Comparison of ENCODE assay signal across 28 cellular contexts in genomic region chr12:1747609-1748008, GRCh38. TPM values are rescaled to one million over a fixed set of nuclear protein-coding genes. Genes with fewer than 3 reads are reported as not detected.
DNase-seq lines count a peak whose midpoint lies in the region; ATAC-seq, FAIRE-seq and TF ChIP-seq lines count a peak whose summit lies in the region.
"Had no signal": no experiment of that assay in that cellular context is flagged by ENCODE, and none has a peak within 500 bp of the region (broad histone marks: within the 10 kb centered on the region; RNA-seq: fewer than 3 reads in every experiment).

No MANE protein-coding gene starts in this region.

- H2AFZ ChIP-seq in HepG2 (ENCODE audit: low read length) (no peak overlapping the region), HCT116 (ENCODE audit: low read depth, low read length, poor library complexity, severe bottlenecking) (no peak overlapping the region)

- no peak for TF ChIP-seq EP300 in HepG2 (IDR thresholded peaks at IDR 0.05; ENCODE audit: low read depth in 2 of 2, low read length in 2 of 2)
- TF ChIP-seq EP300 in HepG2 (CRISPR knock-in tag; IDR thresholded peaks at IDR 0.05; ENCODE audit: borderline replicate concordance), result no peak

- in situ Hi-C loops in HepG2 (cut with HindIII; ENCODE audit: extremely low pct_ligation_motif_present, low pct_unique_long_range_greater_than_20kb), result no loop called here

- H4K20me1 ChIP-seq in HepG2 (ENCODE audit: insufficient read depth, low read length), result peaks cover 3% of the 10 kb centered on the region; the same call in 1 of the 2 replicates
- H4K20me1 ChIP-seq in HCT116 (ENCODE audit: insufficient read depth), result no peaks in the 10 kb centered on the region

- H3K4me1 ChIP-seq in HepG2 (ENCODE audit: insufficient read depth, low read length) (peaks cover 79% of the 10 kb centered on the region), right lobe of liver (peaks cover 0 to 11% (median 2%) of the 10 kb centered on the region in 4 donors), HCT116 (ENCODE audit: control insufficient read depth in 1 of 2, insufficient read depth in 2 of 2, low read length in 2 of 2) (no peaks in the 10 kb centered on the region), body of pancreas (no peaks in the 10 kb centered on the region)

- RAD21 ChIA-PET in HCT116 (lab: Charles Lee; ENCODE audit: low non-redundant PET in 1 of 2, low total read pairs in 2 of 2, uncharacterized antibody in 2 of 2, unreplicated experiment in 2 of 2), result no interaction called here

- no TSS peak for BruUV-seq in HepG2 (replicated peaks; lab: Mats Ljungman, UMichigan)
- BruUV-seq in HCT116 (replicated peaks; lab: Mats Ljungman, UMichigan), result no TSS peak

- CTCF ChIA-PET in HepG2 (lab: Yijun Ruan, JAX; ENCODE audit: low intra/inter-chr PET ratio, low total read pairs), result no interaction called here
- CTCF ChIA-PET in HCT116 (lab: Charles Lee), result no interaction called here

- ATAC-seq in HepG2 (no peak), right lobe of liver (no peak), HCT116 (no peak), body of pancreas (no peak), GM19455 (IDR thresholded peaks at IDR 0.05; ENCODE audit: unreplicated experiment) (no peak)
- ATAC-seq: T-helper 17 cell had no signal

- H3K36me3 ChIP-seq in HepG2 (replicated peaks in 1 of 2; ENCODE audit: control insufficient read depth in 1 of 2, insufficient read depth in 2 of 2, low read length in 2 of 2) (peaks cover 1 to 4% of the 10 kb centered on the region in 2 experiments; a peak in 2 of 5 replicates), right lobe of liver (no peaks in the 10 kb centered on the region), HCT116 (ENCODE audit: control insufficient read depth in 1 of 2, insufficient read depth in 2 of 2, low read length in 2 of 2) (peaks cover 0 to 26% of the 10 kb centered on the region in 2 experiments; a peak in 2 of 4 replicates), body of pancreas (replicated peaks in 1 of 2; ENCODE audit: insufficient read depth in 1 of 2, low read depth in 2 of 2) (no peaks in the 10 kb centered on the region)

- H3K27ac ChIP-seq in HepG2 (ENCODE audit: extremely low read length, insufficient read depth, low read length) (no peak overlapping the region), right lobe of liver (no peak overlapping the region), HCT116 (ENCODE audit: low read depth, low read length) (no peak overlapping the region), body of pancreas (no peak overlapping the region)
- H3K27ac ChIP-seq: C4-2B, KMS-11, RWPE1 had no signal

- DNase-seq in HepG2 (ENCODE audit: low spot score) (no peak), right lobe of liver (no peak), HCT116 (ENCODE audit: low read depth, low spot score) (no peak), SW480 (ENCODE audit: low spot score) (peak; percentile 33), erythroblast (lab: John Stamatoyannopoulos, UW) (peak; percentile 16 to 44), OCI-M2 (lab: John Stamatoyannopoulos, UW; ENCODE audit: unreplicated experiment) (no peak), body of pancreas (no peak)
- DNase-seq: Calu3; CD8-positive, alpha-beta memory T cell; DND-41; GOT3; HFFc6; IMR-90; NCI-H1092 treated with DMSO at 0.1 percent for 48 hours; NCI-H1436; NCI-H187; NCI-H2081 treated with DMSO at 0.1 percent for 48 hours; NCI-H446; NCI-H524 treated with DMSO at 0.1 percent for 48 hours; NCI-H774; SHP77; SW 1271; T-helper 17 cell; T1000 had no signal

- no peak for TF ChIP-seq CTCF in HepG2 (CRISPR knock-in tag; IDR thresholded peaks at IDR 0.05)
- no peak for TF ChIP-seq CTCF in right lobe of liver (IDR thresholded peaks at IDR 0.05)
- no peak for TF ChIP-seq CTCF in HCT116 (IDR thresholded peaks at IDR 0.05 in 2 of 3, conservative IDR thresholded peaks at IDR 0.05 in 1 of 3; ENCODE audit: borderline replicate concordance in 1 of 3, insufficient read depth in 1 of 3, low read depth in 2 of 3, low read length in 2 of 3)
- TF ChIP-seq CTCF in body of pancreas (IDR thresholded peaks at IDR 0.05), result no peak

- H3K9me3 ChIP-seq in HepG2 (ENCODE audit: low read length), result 0 out of 2 replicates have a peak, but pooled peaks cover 9% of the 10 kb centered on the region
- H3K9me3 ChIP-seq in right lobe of liver, result peaks cover 0 to 3% (median 0%) of the 10 kb centered on the region in 4 donors
- peaks cover 0 to 14% of the 10 kb centered on the region in 2 experiments; a peak in 2 of 4 replicates for H3K9me3 ChIP-seq in HCT116 (ENCODE audit: control insufficient read depth in 1 of 2, insufficient read depth in 1 of 2, low read depth in 1 of 2, low read length in 2 of 2)
- H3K9me3 ChIP-seq in body of pancreas, result no peaks in the 10 kb centered on the region

- WGBS in HepG2 (ENCODE audit: low lambda C conversion rate), result 95% methylated on average over 2 of the region's 2 CpGs
- 100% methylated on average over 2 of the region's 2 CpGs for WGBS in right lobe of liver (ENCODE audit: insufficient coverage, low coverage, low lambda C conversion rate, missing lambda C conversion rate)
- 71 to 82% methylated on average over 2 of the region's 2 CpGs for WGBS in body of pancreas, 2 donors

- no peak overlapping the region for H3K4me2 ChIP-seq in HepG2 (ENCODE audit: low read depth, low read length)
- no peak overlapping the region for H3K4me2 ChIP-seq in HCT116 (ENCODE audit: low read length)
- H3K4me2 ChIP-seq: KMS-11 had no signal

- H3K79me2 ChIP-seq in HepG2 (ENCODE audit: insufficient read depth, low read length), result peaks cover 91% of the 10 kb centered on the region
- H3K79me2 ChIP-seq in HCT116 (ENCODE audit: insufficient read depth, low read length), result peaks cover 95% of the 10 kb centered on the region

- intact Hi-C loops in HepG2 (cut with micrococcal nuclease; ENCODE audit: unreplicated experiment), result no loop called here
- intact Hi-C loops in right lobe of liver (cut with DNase I), result no loop called here
- intact Hi-C loops in HCT116 (cut with micrococcal nuclease), result no loop called here
- intact Hi-C loops in body of pancreas (cut with DNase I), result no loop called here

- no peak for FAIRE-seq in HepG2 (lab: Jason Lieb, UNC)

- POLR2A ChIA-PET in HepG2 (lab: Yijun Ruan, JAX) (no interaction called here), HCT116 (lab: Charles Lee) (no interaction called here)

- H3K27me3 ChIP-seq in HepG2 (ENCODE audit: control insufficient read depth in 1 of 2, insufficient read depth in 2 of 2, low read length in 2 of 2) (no peaks in the 10 kb centered on the region), right lobe of liver (no peaks in the 10 kb centered on the region), HCT116 (ENCODE audit: insufficient read depth, low read length) (no peaks in the 10 kb centered on the region), body of pancreas (no peaks in the 10 kb centered on the region)

- TF ChIP-seq POLR2A in HepG2 (IDR thresholded peaks at IDR 0.05; ENCODE audit: insufficient read depth in 1 of 2, low read depth in 2 of 2, low read length in 2 of 2) (no peak), right lobe of liver (IDR thresholded peaks at IDR 0.05) (no peak), HCT116 (IDR thresholded peaks at IDR 0.05; ENCODE audit: borderline replicate concordance, extremely low read depth, insufficient read depth, insufficient read length) (no peak), erythroblast (IDR thresholded peaks at IDR 0.05; ENCODE audit: low read length) (no peak), body of pancreas (IDR thresholded peaks at IDR 0.05) (no peak)

- TF ChIP-seq RAD21 in HepG2 (CRISPR knock-in tag; IDR thresholded peaks at IDR 0.05) (no peak), HCT116 (IDR thresholded peaks at IDR 0.05; ENCODE audit: low read depth) (no peak)

- no peaks in the 10 kb centered on the region for H3K9me2 ChIP-seq in HCT116 (ENCODE audit: insufficient read depth)

- H3K9ac ChIP-seq in HepG2 (ENCODE audit: insufficient read depth, low read depth, low read length), result no peak overlapping the region
- no peak overlapping the region for H3K9ac ChIP-seq in HCT116 (ENCODE audit: low read length)
- H3K9ac ChIP-seq: KMS-11 had no signal

- H3K4me3 ChIP-seq in HepG2 (replicated peaks in 1 of 3; ENCODE audit: insufficient read depth in 1 of 3, low read depth in 2 of 3, low read length in 3 of 3), result no peak overlapping the region
- no peak overlapping the region for H3K4me3 ChIP-seq in right lobe of liver
- H3K4me3 ChIP-seq in HCT116 (replicated peaks in 1 of 2; ENCODE audit: low read depth in 1 of 2, low read length in 2 of 2), result no peak overlapping the region
- H3K4me3 ChIP-seq in body of pancreas, result no peak overlapping the region

TF ChIP-seq in HCT116, 20 proteins besides CTCF, POLR2A, EP300 and RAD21:
- TF ChIP-seq ELF1 (IDR thresholded peaks at IDR 0.05; ENCODE audit: borderline replicate concordance, low read depth) (no peak), CBX3 (IDR thresholded peaks at IDR 0.05; ENCODE audit: low read depth) (peak; percentile 84)
TF ChIP-seq in HCT116: peak in this region for 1.

RNA-seq across cellular contexts. Expression of gene ADIPOR2, which starts 56.7 kb away (rescaled TPM):
- total RNA-seq in HepG2 (2016; rRNA removed; fragmentation: Illumina TruSeq; extraction: Trizol), result 35.2 and 40.8 TPM in 2 replicates
- 14.0 and 15.3 TPM in 2 replicates for total RNA-seq in HepG2 (2016; cell fraction: cytosol; rRNA removed; fragmentation: Illumina TruSeq; extraction: Trizol; ENCODE audit: low read depth)
- total RNA-seq in HepG2 (2016; cell fraction: insoluble cytoplasmic fraction; rRNA removed; fragmentation: Illumina TruSeq; extraction: Trizol), result 34.6 and 36.8 TPM in 2 replicates
- 32.2 and 37.5 TPM in 2 replicates for total RNA-seq in HepG2 (2016; cell fraction: membrane; rRNA removed; fragmentation: Illumina TruSeq; extraction: Trizol)
- 57.1 and 62.9 TPM in 2 replicates for total RNA-seq in HepG2 (2016; cell fraction: nucleus; rRNA removed; fragmentation: Illumina TruSeq; extraction: Trizol)
- polyA plus RNA-seq in HepG2 (2011; rRNA removed), result 52.2 and 56.5 TPM in 2 replicates
- 30.4 and 47.3 TPM in 2 replicates for polyA plus RNA-seq in HepG2 (2011; cell fraction: cytosol; rRNA removed)
- polyA plus RNA-seq in HepG2 (2011; cell fraction: nucleus; rRNA removed), result 39.2 and 60.6 TPM in 2 replicates
- polyA plus RNA-seq in HepG2 (2012), result 68.6 and 70.3 TPM in 2 replicates
- 8.2 TPM in 2 replicates for polyA plus RNA-seq in HepG2 (2016; cell fraction: cytosol; fragmentation: Illumina TruSeq; extraction: Trizol; ENCODE audit: low read depth)
- 42.4 and 47.2 TPM in 2 replicates for polyA plus RNA-seq in HepG2 (2016; cell fraction: insoluble cytoplasmic fraction; fragmentation: Illumina TruSeq; extraction: Trizol; ENCODE audit: low read depth)
- polyA plus RNA-seq in HepG2 (2016; cell fraction: membrane; fragmentation: Illumina TruSeq; extraction: Trizol; ENCODE audit: low read depth), result 24.7 and 28.3 TPM in 2 replicates
- polyA plus RNA-seq in HepG2 (2016; cell fraction: nucleus; fragmentation: Illumina TruSeq; extraction: Trizol; ENCODE audit: insufficient read depth, low read depth), result 75.6 and 80.5 TPM in 2 replicates
- polyA minus RNA-seq in HepG2 (2011; rRNA and poly(A)+ RNA removed; ENCODE audit: low replicate concordance), result 53.2 and 63.9 TPM in 2 replicates
- 37.1 and 43.3 TPM in 2 replicates for polyA minus RNA-seq in HepG2 (2011; cell fraction: cytosol; rRNA and poly(A)+ RNA removed)
- 89.9 and 92.1 TPM in 2 replicates for polyA minus RNA-seq in HepG2 (2011; cell fraction: nucleus; rRNA and poly(A)+ RNA removed)
- total RNA-seq in right lobe of liver, result 100 to 1,000 TPM in 1 of 6 experiments, 10 to 100 TPM in 5; 46.5 to 108 (median 59.8) TPM
- total RNA-seq in HCT116 (2021; ENCODE audit: unreplicated experiment), result 69.9 TPM
- polyA plus RNA-seq in HCT116 (2012), result 32.5 and 37.8 TPM in 2 replicates
- total RNA-seq in body of pancreas, result 10 to 100 TPM; 16.8 to 20.5 TPM

Comparison
In these comparisons a context has a peak if more than half of its experiments do, and no peak if none do; other contexts are left out.
1. DNase-seq: peak in SW480 (single experiment) and erythroblast (2 of 2); none in HepG2 (single experiment), right lobe of liver (0 of 3), HCT116 (single experiment), OCI-M2 (single experiment) and body of pancreas (0 of 4).